ENCODE assay signal across 18 cellular contexts in genomic region chr10:71494980-71495381, GRCh38.
DNase-seq lines count a peak whose midpoint lies in the region; ATAC-seq and TF ChIP-seq lines count a peak whose summit lies in the region.
"Had no signal": no experiment of that assay in that cellular context is flagged by ENCODE, and none has a peak within 500 bp of the region (broad histone marks: within the 10 kb centered on the region; RNA-seq: fewer than 3 reads in every experiment).

No MANE protein-coding gene starts in this region.

- no peaks in the 10 kb centered on the region for H3K79me2 ChIP-seq in OCI-LY7 (ENCODE audit: insufficient read depth, low read depth, low read length)

- ATAC-seq in HG02588 (IDR thresholded peaks at IDR 0.05; ENCODE audit: unreplicated experiment) (peak; percentile 55), HG02840 (IDR thresholded peaks at IDR 0.05; ENCODE audit: low FRiP score, unreplicated experiment) (no peak)
- ATAC-seq in stimulated activated naive B cell treated with anti-CD40 and anti-IgM and Interleukin-4, amounts not matched to agents 10 μg/mL and 1 μg/mL and 100 μg/mL, for 72 hours (replicated peaks), result peak; percentile 99
- ATAC-seq: gastroesophageal sphincter, left colon, PC-3 had no signal

- peaks cover 0 to 4% of the 10 kb centered on the region in 2 donors for H3K9me3 Mint-ChIP-seq in stimulated activated naive B cell treated with anti-CD40 and anti-IgM and Interleukin-4, amounts not matched to agents 10 μg/mL and 1 μg/mL and 100 μg/mL, for 72 hours
- peaks cover 4% of the 10 kb centered on the region for H3K9me3 Mint-ChIP-seq in mesothelial cell of epicardium

- no peak overlapping the region for H3K27ac ChIP-seq in OCI-LY7 (ENCODE audit: low read depth, low read length, poor library complexity, severe bottlenecking)
- H3K27ac ChIP-seq: gastroesophageal sphincter, tibial nerve had no signal

- no TSS peak for BruUV-seq in OCI-LY7 (replicated peaks; lab: Mats Ljungman, UMichigan)

- peaks cover 7% of the 10 kb centered on the region for H3K4me1 ChIP-seq in OCI-LY7 (ENCODE audit: insufficient read depth, low read length, poor library complexity, severe bottlenecking)
- H3K4me1 ChIP-seq: gastroesophageal sphincter had no signal

- H3K4me1 Mint-ChIP-seq in stimulated activated naive B cell treated with anti-CD40 and anti-IgM and Interleukin-4, amounts not matched to agents 10 μg/mL and 1 μg/mL and 100 μg/mL, for 72 hours, result peaks cover 15 to 29% of the 10 kb centered on the region in 2 donors
- H3K4me1 Mint-ChIP-seq in mesothelial cell of epicardium, result peaks cover 31% of the 10 kb centered on the region

- no peaks in the 10 kb centered on the region for H4K20me1 ChIP-seq in OCI-LY7 (ENCODE audit: insufficient read depth, low read length)

- no peaks in the 10 kb centered on the region for H3K9me2 ChIP-seq in OCI-LY7 (ENCODE audit: insufficient read depth, low read length)

- no peaks in the 10 kb centered on the region for H3K36me3 Mint-ChIP-seq in stimulated activated naive B cell treated with anti-CD40 and anti-IgM and Interleukin-4, amounts not matched to agents 10 μg/mL and 1 μg/mL and 100 μg/mL, for 72 hours
- H3K36me3 Mint-ChIP-seq in mesothelial cell of epicardium, result no peaks in the 10 kb centered on the region

- no peak overlapping the region for H3K4me3 ChIP-seq in OCI-LY7 (ENCODE audit: low read depth, low read length, poor library complexity, severe bottlenecking)
- H3K4me3 ChIP-seq: gastroesophageal sphincter, tibial nerve had no signal

- 0 out of 2 replicates have a peak, but pooled peaks cover under 1% of the 10 kb centered on the region for H3K9me3 ChIP-seq in OCI-LY7 (ENCODE audit: low read length)
- H3K9me3 ChIP-seq: gastroesophageal sphincter, tibial nerve had no signal

- H3K4me3 Mint-ChIP-seq in stimulated activated naive B cell treated with anti-CD40 and anti-IgM and Interleukin-4, amounts not matched to agents 10 μg/mL and 1 μg/mL and 100 μg/mL, for 72 hours, result no peak overlapping the region
- H3K4me3 Mint-ChIP-seq in mesothelial cell of epicardium, result no peak overlapping the region

- DNase-seq in SKM-1 treated with dmso at 0.1 percent for 144 hours (lab: John Stamatoyannopoulos, UW; ENCODE audit: unreplicated experiment), result peak; percentile 7
- no peak for DNase-seq in SKM-1 (lab: John Stamatoyannopoulos, UW; ENCODE audit: unreplicated experiment)
- DNase-seq in OCI-LY7 (ENCODE audit: low spot score), result peak; percentile 21
- peak; percentile 59 for DNase-seq in stimulated activated naive B cell treated with anti-CD40 and anti-IgM and Interleukin-4, amounts not matched to agents 10 μg/mL and 1 μg/mL and 100 μg/mL, for 72 hours
- no peak for DNase-seq in mesothelial cell of epicardium (ENCODE audit: low spot score in 2 of 2, unreplicated experiment in 2 of 2)
- no peak for DNase-seq in HUDEP-2 (lab: John Stamatoyannopoulos, UW; ENCODE audit: unreplicated experiment in 76 of 76)
- DNase-seq: activated CD4-positive, alpha-beta T cell treated with anti-CD3 and anti-CD28 coated beads for 4 hours; activated gamma-delta T cell treated with Interleukin-2 at 50 U/mL for 16 hours; C1 segment of cervical spinal cord; central memory CD4-positive, alpha-beta T cell; left colon; NCI-H1930; NCI-H510A; PC-3 had no signal

- H3K4me2 ChIP-seq in OCI-LY7 (ENCODE audit: low read length), result no peak overlapping the region

- peak overlapping the region; percentile 51 for H3K27ac Mint-ChIP-seq in stimulated activated naive B cell treated with anti-CD40 and anti-IgM and Interleukin-4, amounts not matched to agents 10 μg/mL and 1 μg/mL and 100 μg/mL, for 72 hours
- H3K27ac Mint-ChIP-seq in mesothelial cell of epicardium, result no peak overlapping the region

- CTCF ChIA-PET in OCI-LY7 (lab: Charles Lee; ENCODE audit: unreplicated experiment), result no interaction called here

- intact Hi-C loops in OCI-LY7 (cut with micrococcal nuclease; ENCODE audit: unreplicated experiment), result no loop called here

- TF ChIP-seq CTCF in OCI-LY7 (conservative IDR thresholded peaks at IDR 0.05; ENCODE audit: low read length) (no peak), mesothelial cell of epicardium (IDR thresholded peaks at IDR 0.05; ENCODE audit: unreplicated experiment) (no peak)

- H3K36me3 ChIP-seq in OCI-LY7 (ENCODE audit: insufficient read depth, low read length), result no peaks in the 10 kb centered on the region
- H3K36me3 ChIP-seq: gastroesophageal sphincter, tibial nerve had no signal

- 0 out of 2 replicates have a peak overlapping the region, but pooled peaks have one; percentile 15 for H2AFZ ChIP-seq in OCI-LY7 (ENCODE audit: low read length)

- H3K27me3 Mint-ChIP-seq in stimulated activated naive B cell treated with anti-CD40 and anti-IgM and Interleukin-4, amounts not matched to agents 10 μg/mL and 1 μg/mL and 100 μg/mL, for 72 hours, result peaks cover 9 to 20% of the 10 kb centered on the region in 2 donors
- H3K27me3 Mint-ChIP-seq in mesothelial cell of epicardium (ENCODE audit: low read depth), result no peaks in the 10 kb centered on the region

- POLR2A ChIA-PET in OCI-LY7 (lab: Charles Lee), result no interaction called here

Comparison
In these comparisons a context has a peak if more than half of its experiments do, and no peak if none do; other contexts are left out.
1. DNase-seq: peak in SKM-1 treated with dmso at 0.1 percent for 144 hours (single experiment), OCI-LY7 (single experiment) and stimulated activated naive B cell treated with anti-CD40 and anti-IgM and Interleukin-4, amounts not matched to agents 10 μg/mL and 1 μg/mL and 100 μg/mL, for 72 hours (single experiment); none in SKM-1 (single experiment), mesothelial cell of epicardium (0 of 2) and HUDEP-2 (0 of 76).